ENCODE assay signal across 23 cellular contexts in genomic region chr3:146658841-146659240, GRCh38. TPM values are rescaled to one million over a fixed set of nuclear protein-coding genes. Genes with fewer than 3 reads are reported as not detected.
DNase-seq lines count a peak whose midpoint lies in the region; ATAC-seq, FAIRE-seq and TF ChIP-seq lines count a peak whose summit lies in the region.
"Had no signal": no experiment of that assay in that cellular context is flagged by ENCODE, and none has a peak within 500 bp of the region (broad histone marks: within the 10 kb centered on the region; RNA-seq: fewer than 3 reads in every experiment).

No MANE protein-coding gene starts in this region.

- H2AFZ ChIP-seq in HepG2 (ENCODE audit: low read length) (no peak overlapping the region), neuronal stem cell (ENCODE audit: low read length) (peak overlapping the region; percentile 29)

- no peak overlapping the region for H3K18ac ChIP-seq in neuronal stem cell (ENCODE audit: low read length)

- H3K14ac ChIP-seq in neuronal stem cell (ENCODE audit: low read length): no peak overlapping the region

- no CpG with 5 or more reads among the region's 2 CpGs for WGBS in HepG2 (ENCODE audit: low lambda C conversion rate)
- 58% methylated on average over 2 of the region's 2 CpGs for WGBS in right lobe of liver (ENCODE audit: insufficient coverage, low coverage, low lambda C conversion rate, missing lambda C conversion rate)
- no CpG with 5 or more reads among the region's 2 CpGs for WGBS in neuronal stem cell (ENCODE audit: extremely low coverage in 2 of 2, insufficient read length in 2 of 2, insufficient replicate concordance in 1 of 2), 2 donors

- peak; percentile 55 for ATAC-seq in HepG2
- no peak for ATAC-seq in right lobe of liver
- no peak for ATAC-seq in lower lobe of right lung

- in situ Hi-C loops in HepG2 (cut with HindIII; ENCODE audit: extremely low pct_ligation_motif_present, low pct_unique_long_range_greater_than_20kb): no loop called here

- H4K20me1 ChIP-seq in HepG2 (ENCODE audit: insufficient read depth, low read length): no peaks in the 10 kb centered on the region

- H2AK5ac ChIP-seq in neuronal stem cell (ENCODE audit: low read depth, low read length): no peak overlapping the region

- POLR2A ChIA-PET in HepG2 (lab: Yijun Ruan, JAX): no interaction called here

- H3K9ac ChIP-seq in HepG2 (ENCODE audit: insufficient read depth, low read depth, low read length): no peak overlapping the region
- H3K9ac ChIP-seq in neuronal stem cell (ENCODE audit: low read depth, low read length, poor library complexity): no peak overlapping the region

- no TSS peak for BruUV-seq in HepG2 (replicated peaks; lab: Mats Ljungman, UMichigan)

- H2BK120ac ChIP-seq in neuronal stem cell (ENCODE audit: low read depth, low read length): no peak overlapping the region

- TF ChIP-seq EP300 in HepG2 (IDR thresholded peaks at IDR 0.05; ENCODE audit: low read depth in 2 of 2, low read length in 2 of 2): no peak
- TF ChIP-seq EP300 in HepG2 (CRISPR knock-in tag; IDR thresholded peaks at IDR 0.05; ENCODE audit: borderline replicate concordance): no peak

- H3K23ac ChIP-seq in neuronal stem cell (ENCODE audit: low read depth, low read length, poor library complexity): no peak overlapping the region

- H2BK15ac ChIP-seq in neuronal stem cell (ENCODE audit: low read length): no peak overlapping the region

- H3K27me3 ChIP-seq in HepG2 (ENCODE audit: control insufficient read depth in 1 of 2, insufficient read depth in 2 of 2, low read length in 2 of 2) (no peaks in the 10 kb centered on the region), right lobe of liver (no peaks in the 10 kb centered on the region), neuronal stem cell (ENCODE audit: control insufficient read depth in 3 of 3, insufficient read depth in 3 of 3, low read depth in 1 of 3, low read length in 3 of 3) (no peaks in the 10 kb centered on the region), lower lobe of right lung (ENCODE audit: low read depth) (no peaks in the 10 kb centered on the region)

- H4K91ac ChIP-seq in neuronal stem cell (ENCODE audit: low read depth, low read length, poor library complexity): no peak overlapping the region

- peaks cover 16% of the 10 kb centered on the region for H3K4me1 ChIP-seq in HepG2 (ENCODE audit: insufficient read depth, low read length)
- H3K4me1 ChIP-seq in right lobe of liver: peaks cover 0 to 11% (median 0%) of the 10 kb centered on the region in 4 donors
- H3K4me1 ChIP-seq in neuronal stem cell (ENCODE audit: control insufficient read depth in 2 of 2, insufficient read depth in 1 of 2, low read depth in 1 of 2, low read length in 2 of 2): peaks cover 0 to 2% of the 10 kb centered on the region in 2 donors
- H3K4me1 ChIP-seq in lower lobe of right lung: no peaks in the 10 kb centered on the region

- H3K79me2 ChIP-seq in HepG2 (ENCODE audit: insufficient read depth, low read length): no peaks in the 10 kb centered on the region

- TF ChIP-seq RAD21 in HepG2 (CRISPR knock-in tag; IDR thresholded peaks at IDR 0.05): no peak

- H3K27ac ChIP-seq in HepG2 (ENCODE audit: extremely low read length, insufficient read depth, low read length) (no peak overlapping the region), right lobe of liver (no peak overlapping the region), neuronal stem cell (replicated peaks; ENCODE audit: low read length) (no peak overlapping the region), lower lobe of right lung (no peak overlapping the region)

- no peak for TF ChIP-seq POLR2A in HepG2 (IDR thresholded peaks at IDR 0.05; ENCODE audit: insufficient read depth in 1 of 2, low read depth in 2 of 2, low read length in 2 of 2)
- TF ChIP-seq POLR2A in right lobe of liver (IDR thresholded peaks at IDR 0.05): no peak

- TF ChIP-seq CTCF in HepG2 (CRISPR knock-in tag; IDR thresholded peaks at IDR 0.05): no peak
- no peak for TF ChIP-seq CTCF in right lobe of liver (IDR thresholded peaks at IDR 0.05)
- no peak for TF ChIP-seq CTCF in lower lobe of right lung (IDR thresholded peaks at IDR 0.05)

- no peak for FAIRE-seq in HepG2 (lab: Jason Lieb, UNC)
- FAIRE-seq: GM12891, GM18507, H54 had no signal

- CTCF ChIA-PET in HepG2 (lab: Yijun Ruan, JAX; ENCODE audit: low intra/inter-chr PET ratio, low total read pairs): no interaction called here

- no peak overlapping the region for H4K8ac ChIP-seq in neuronal stem cell (ENCODE audit: low read depth, low read length)

- no peaks in the 10 kb centered on the region for H3K36me3 ChIP-seq in HepG2 (replicated peaks in 1 of 2; ENCODE audit: control insufficient read depth in 1 of 2, insufficient read depth in 2 of 2, low read length in 2 of 2)
- H3K36me3 ChIP-seq in right lobe of liver: no peaks in the 10 kb centered on the region
- H3K36me3 ChIP-seq in neuronal stem cell (replicated peaks in 1 of 2; ENCODE audit: control insufficient read depth in 2 of 2, insufficient read depth in 2 of 2, low read length in 2 of 2): no peaks in the 10 kb centered on the region
- no peaks in the 10 kb centered on the region for H3K36me3 ChIP-seq in lower lobe of right lung

- no peak overlapping the region for H3K4me2 ChIP-seq in HepG2 (ENCODE audit: low read depth, low read length)
- no peak overlapping the region for H3K4me2 ChIP-seq in neuronal stem cell (ENCODE audit: insufficient read depth, low read length, poor library complexity, severe bottlenecking)

- no peak overlapping the region for H2BK5ac ChIP-seq in neuronal stem cell (ENCODE audit: low read length)

- H3K4me3 ChIP-seq in HepG2 (replicated peaks in 1 of 3; ENCODE audit: insufficient read depth in 1 of 3, low read depth in 2 of 3, low read length in 3 of 3): no peak overlapping the region
- no peak overlapping the region for H3K4me3 ChIP-seq in right lobe of liver
- H3K4me3 ChIP-seq in neuronal stem cell (ENCODE audit: low read length in 2 of 2): no peak overlapping the region
- H3K4me3 ChIP-seq in lower lobe of right lung: no peak overlapping the region

- no peak overlapping the region for H2BK12ac ChIP-seq in neuronal stem cell (ENCODE audit: low read length)

- DNase-seq in HepG2 (ENCODE audit: low spot score) (no peak), right lobe of liver (no peak), dedifferentiated amniotic fluid mesenchymal stem cell (ENCODE audit: extremely low spot score) (peak; percentile 9), neuronal stem cell (ENCODE audit: low spot score) (no peak), A172 (ENCODE audit: low spot score) (no peak), lower lobe of right lung (no peak)
- DNase-seq: 8988T; C1 segment of cervical spinal cord; Calu3; CD4-positive, alpha-beta memory T cell; COR-L47; DMS53; DMS79 treated with DMSO at 0.1 percent for 48 hours; GF-D8; GOT3; HCEC 1CT had no signal

- H3K79me1 ChIP-seq in neuronal stem cell (ENCODE audit: low read depth, low read length): no peaks in the 10 kb centered on the region

- no peak overlapping the region for H3K4ac ChIP-seq in neuronal stem cell (ENCODE audit: low read length)

- intact Hi-C loops in HepG2 (cut with micrococcal nuclease; ENCODE audit: unreplicated experiment): loop anchor here (5.0 kb wide), 1 partner anchor 108 kb away; no protein-coding TSS in a partner anchor
- intact Hi-C loops in right lobe of liver (cut with DNase I): no loop called here
- intact Hi-C loops in lower lobe of right lung (cut with DNase I): no loop called here

- no peaks in the 10 kb centered on the region for H3K9me3 ChIP-seq in HepG2 (ENCODE audit: low read length)
- H3K9me3 ChIP-seq in right lobe of liver: no peaks in the 10 kb centered on the region
- peaks cover 0 to 10% of the 10 kb centered on the region in 2 donors for H3K9me3 ChIP-seq in neuronal stem cell (replicated peaks in 1 of 2; ENCODE audit: control insufficient read depth in 2 of 2, insufficient read depth in 1 of 2, low read depth in 1 of 2, low read length in 2 of 2)
- peaks cover 6% of the 10 kb centered on the region for H3K9me3 ChIP-seq in lower lobe of right lung

TF ChIP-seq in HepG2, 621 proteins besides CTCF, POLR2A, EP300 and RAD21 (continues in another document):
- TF ChIP-seq NFIC (IDR thresholded peaks at IDR 0.05; ENCODE audit: low read length): no peak
- TF ChIP-seq ZNF678 (CRISPR knock-in tag; IDR thresholded peaks at IDR 0.05): no peak
- 0 out of 2 replicates have a peak, but pooled peaks have one; percentile 16 for TF ChIP-seq POGZ (CRISPR knock-in tag; IDR thresholded peaks at IDR 0.05)
- no peak for TF ChIP-seq ATF5 (CRISPR knock-in tag; IDR thresholded peaks at IDR 0.05; ENCODE audit: low read depth)

RNA-seq across cellular contexts. Expression of gene PLSCR5, which starts 53.7 kb away (rescaled TPM):
- total RNA-seq in HepG2 (2016; rRNA removed; fragmentation: Illumina TruSeq; extraction: Trizol): not detected in 2 replicates
- not detected in 2 replicates for total RNA-seq in HepG2 (2016; cell fraction: cytosol; rRNA removed; fragmentation: Illumina TruSeq; extraction: Trizol; ENCODE audit: low read depth)
- total RNA-seq in HepG2 (2016; cell fraction: insoluble cytoplasmic fraction; rRNA removed; fragmentation: Illumina TruSeq; extraction: Trizol): not detected in 2 replicates
- not detected in 2 replicates for total RNA-seq in HepG2 (2016; cell fraction: membrane; rRNA removed; fragmentation: Illumina TruSeq; extraction: Trizol)
- total RNA-seq in HepG2 (2016; cell fraction: nucleus; rRNA removed; fragmentation: Illumina TruSeq; extraction: Trizol): not detected in 2 replicates
- 0.22 and 0.50 TPM in 2 replicates for polyA plus RNA-seq in HepG2 (2011; rRNA removed)
- polyA plus RNA-seq in HepG2 (2011; cell fraction: cytosol; rRNA removed): 0.23 and 0.28 TPM in 2 replicates
- polyA plus RNA-seq in HepG2 (2011; cell fraction: nucleus; rRNA removed): 0.08 and 0.14 TPM in 2 replicates
- 0.51 and 1.9 TPM in 2 replicates for polyA plus RNA-seq in HepG2 (2012)
- not detected in 2 replicates for polyA plus RNA-seq in HepG2 (2016; cell fraction: cytosol; fragmentation: Illumina TruSeq; extraction: Trizol; ENCODE audit: low read depth)
- not detected in 2 replicates for polyA plus RNA-seq in HepG2 (2016; cell fraction: insoluble cytoplasmic fraction; fragmentation: Illumina TruSeq; extraction: Trizol; ENCODE audit: low read depth)
- not detected in 2 replicates for polyA plus RNA-seq in HepG2 (2016; cell fraction: membrane; fragmentation: Illumina TruSeq; extraction: Trizol; ENCODE audit: low read depth)
- polyA plus RNA-seq in HepG2 (2016; cell fraction: nucleus; fragmentation: Illumina TruSeq; extraction: Trizol; ENCODE audit: insufficient read depth, low read depth): not detected in 2 replicates
- 0.52 TPM in 1 of 2 replicates, not detected in the other for polyA minus RNA-seq in HepG2 (2011; rRNA and poly(A)+ RNA removed; ENCODE audit: low replicate concordance)
- not detected in 2 replicates for polyA minus RNA-seq in HepG2 (2011; cell fraction: cytosol; rRNA and poly(A)+ RNA removed)
- polyA minus RNA-seq in HepG2 (2011; cell fraction: nucleus; rRNA and poly(A)+ RNA removed): 0.39 and 0.62 TPM in 2 replicates
- not detected for total RNA-seq in right lobe of liver
- not detected for polyA plus RNA-seq in neuronal stem cell (2013, experiment 1 of 2)
- not detected for polyA plus RNA-seq in neuronal stem cell (2013, experiment 2 of 2)
- total RNA-seq in A172 (2014; rRNA removed; shearing (Covaris generic)): not detected in 2 replicates
- not detected for total RNA-seq in lower lobe of right lung
- total RNA-seq: A673; Calu3; CD4-positive, alpha-beta memory T cell; Daoy; G401 had no signal
- polyA plus RNA-seq: BJ; CD4-positive, alpha-beta memory T cell had no signal
